In the genomic region with DNA sequence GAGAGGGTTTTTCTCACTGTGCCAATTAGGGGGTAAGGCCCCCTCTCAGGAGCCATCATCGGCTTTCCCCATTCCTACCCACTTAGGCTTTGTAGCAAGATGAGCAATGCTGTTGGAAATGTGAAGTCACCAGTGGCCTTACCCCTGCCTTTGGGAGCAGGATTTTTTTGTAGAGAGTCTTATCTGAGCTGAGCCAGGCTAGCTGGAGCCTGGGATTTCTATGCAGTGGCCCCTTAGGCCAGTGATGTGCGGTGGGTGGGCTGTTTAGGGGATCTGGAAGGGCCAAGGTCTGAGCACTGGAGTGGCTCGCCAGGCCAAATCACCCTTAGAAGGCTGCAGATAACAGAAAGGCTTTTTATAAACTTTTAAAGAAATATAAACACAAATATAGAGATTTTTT, we compare ENCODE assay signal across 13 cellular contexts. TPM values are rescaled to one million over a fixed set of nuclear protein-coding genes. Genes with fewer than 3 reads are reported as not detected.
DNase-seq lines count a peak whose midpoint lies in the region; ATAC-seq and TF ChIP-seq lines count a peak whose summit lies in the region.
"Had no signal": no experiment of that assay in that cellular context is flagged by ENCODE, and none has a peak within 500 bp of the region (broad histone marks: within the 10 kb centered on the region; RNA-seq: fewer than 3 reads in every experiment).

No MANE protein-coding gene starts in this region.

- H3K4me3 Mint-ChIP-seq in stimulated activated naive CD8-positive, alpha-beta T cell treated with anti-CD3 and anti-CD28 coated beads, Interleukin-15, Interleukin-2, amounts not matched to agents 100 ng/mL and 50 ng/mL, for 24 hours: peak overlapping the region; percentile 35
- no peak overlapping the region for H3K4me3 Mint-ChIP-seq in stimulated activated naive CD8-positive, alpha-beta T cell treated with anti-CD3 and anti-CD28 coated beads, Interleukin-15, amount 100 ng/mL, for 72 hours
- H3K4me3 Mint-ChIP-seq in activated CD4-positive, alpha-beta memory T cell treated with anti-CD3 and anti-CD28 coated beads, Interleukin-2, amount 10 ng/mL, durations not matched to agents 7 days and 5 days: no peak overlapping the region
- H3K4me3 Mint-ChIP-seq in memory B cell: peak overlapping the region; percentile 62
- H3K4me3 Mint-ChIP-seq: endodermal cell had no signal

- POLR2A ChIA-PET in activated CD4-positive, alpha-beta memory T cell treated with anti-CD3 and anti-CD28 coated beads, Interleukin-2, amount 10 ng/mL, durations not matched to agents 7 days and 5 days (lab: Charles Lee): interaction anchor here (0.9 to 8.4 kb wide), 6 partner anchors 9 to 80 kb away, joined by 3 to 105 read pairs (median 10); partner anchors contain the start of genes IL2RG and MED12

- no peaks in the 10 kb centered on the region for H3K27me3 Mint-ChIP-seq in stimulated activated naive CD8-positive, alpha-beta T cell treated with anti-CD3 and anti-CD28 coated beads, Interleukin-15, Interleukin-2, amounts not matched to agents 100 ng/mL and 50 ng/mL, for 24 hours
- no peaks in the 10 kb centered on the region for H3K27me3 Mint-ChIP-seq in stimulated activated naive CD8-positive, alpha-beta T cell treated with anti-CD3 and anti-CD28 coated beads, Interleukin-15, amount 100 ng/mL, for 72 hours
- H3K27me3 Mint-ChIP-seq in activated CD4-positive, alpha-beta memory T cell treated with anti-CD3 and anti-CD28 coated beads, Interleukin-2, amount 10 ng/mL, durations not matched to agents 7 days and 5 days: peaks cover 2% of the 10 kb centered on the region
- H3K27me3 Mint-ChIP-seq in memory B cell: no peaks in the 10 kb centered on the region

- intact Hi-C loops in colonic mucosa (cut with DNase I): no loop called here

- no peak overlapping the region for H3K4me3 ChIP-seq in colonic mucosa
- H3K4me3 ChIP-seq: tibial nerve had no signal

- H3K9me3 Mint-ChIP-seq in stimulated activated naive CD8-positive, alpha-beta T cell treated with anti-CD3 and anti-CD28 coated beads, Interleukin-15, Interleukin-2, amounts not matched to agents 100 ng/mL and 50 ng/mL, for 24 hours: no peaks in the 10 kb centered on the region
- H3K9me3 Mint-ChIP-seq in stimulated activated naive CD8-positive, alpha-beta T cell treated with anti-CD3 and anti-CD28 coated beads, Interleukin-15, amount 100 ng/mL, for 72 hours: no peaks in the 10 kb centered on the region
- no peaks in the 10 kb centered on the region for H3K9me3 Mint-ChIP-seq in activated CD4-positive, alpha-beta memory T cell treated with anti-CD3 and anti-CD28 coated beads, Interleukin-2, amount 10 ng/mL, durations not matched to agents 7 days and 5 days
- no peaks in the 10 kb centered on the region for H3K9me3 Mint-ChIP-seq in memory B cell

- no peaks in the 10 kb centered on the region for H3K9me3 ChIP-seq in colonic mucosa
- H3K9me3 ChIP-seq: tibial nerve had no signal

- H3K4me1 ChIP-seq in colonic mucosa: no peaks in the 10 kb centered on the region

- H3K27ac ChIP-seq in colonic mucosa: no peak overlapping the region

- no peak for DNase-seq in stimulated activated naive CD8-positive, alpha-beta T cell treated with anti-CD3 and anti-CD28 coated beads, Interleukin-15, amount 100 ng/mL, for 72 hours
- DNase-seq in activated CD4-positive, alpha-beta memory T cell treated with anti-CD3 and anti-CD28 coated beads, Interleukin-2, amount 10 ng/mL, durations not matched to agents 7 days and 5 days: no peak
- DNase-seq in memory B cell (ENCODE audit: low spot score in 2 of 2) (no peak), NCI-H2107 (lab: John Stamatoyannopoulos, UW) (no peak), colonic mucosa (no peak), dedifferentiated amniotic fluid mesenchymal stem cell (ENCODE audit: extremely low spot score) (no peak)
- DNase-seq: activated CD4-positive, CD25-positive, alpha-beta regulatory T cell treated with anti-CD3 and anti-CD28 coated beads, Interleukin-2, amount 50 U/mL, for 72 hours; mesenchymal stem cell had no signal

- no peaks in the 10 kb centered on the region for H3K36me3 ChIP-seq in colonic mucosa
- H3K36me3 ChIP-seq: tibial nerve had no signal

- TF ChIP-seq CTCF in colonic mucosa (IDR thresholded peaks at IDR 0.05): no peak

- no peak overlapping the region for H3K9ac ChIP-seq in colonic mucosa (ENCODE audit: low read depth in 2 of 2, low read length in 2 of 2)

- H3K27me3 ChIP-seq in colonic mucosa: no peaks in the 10 kb centered on the region
- H3K27me3 ChIP-seq: tibial nerve had no signal

- peaks cover 76% of the 10 kb centered on the region for H3K4me1 Mint-ChIP-seq in stimulated activated naive CD8-positive, alpha-beta T cell treated with anti-CD3 and anti-CD28 coated beads, Interleukin-15, Interleukin-2, amounts not matched to agents 100 ng/mL and 50 ng/mL, for 24 hours (ENCODE audit: low read depth)
- H3K4me1 Mint-ChIP-seq in stimulated activated naive CD8-positive, alpha-beta T cell treated with anti-CD3 and anti-CD28 coated beads, Interleukin-15, amount 100 ng/mL, for 72 hours: peaks cover 91% of the 10 kb centered on the region
- peaks cover 61% of the 10 kb centered on the region for H3K4me1 Mint-ChIP-seq in activated CD4-positive, alpha-beta memory T cell treated with anti-CD3 and anti-CD28 coated beads, Interleukin-2, amount 10 ng/mL, durations not matched to agents 7 days and 5 days
- H3K4me1 Mint-ChIP-seq in memory B cell: peaks cover 44% of the 10 kb centered on the region

- CTCF ChIA-PET in activated CD4-positive, alpha-beta memory T cell treated with anti-CD3 and anti-CD28 coated beads, Interleukin-2, amount 10 ng/mL, durations not matched to agents 7 days and 5 days (lab: Charles Lee): interaction anchor here (1.4 to 3.2 kb wide), 2 partner anchors 9 to 27 kb away, joined by 6 to 23 read pairs; partner anchors contain the start of gene IL2RG

- ATAC-seq in stimulated activated naive CD8-positive, alpha-beta T cell treated with anti-CD3 and anti-CD28 coated beads, Interleukin-15, amount 100 ng/mL, for 72 hours: no peak
- ATAC-seq in memory B cell (ENCODE audit: low read depth) (no peak), GM18907 (IDR thresholded peaks at IDR 0.05; ENCODE audit: unreplicated experiment) (no peak)

- H3K36me3 Mint-ChIP-seq in stimulated activated naive CD8-positive, alpha-beta T cell treated with anti-CD3 and anti-CD28 coated beads, Interleukin-15, Interleukin-2, amounts not matched to agents 100 ng/mL and 50 ng/mL, for 24 hours (ENCODE audit: low read depth): peaks cover 27% of the 10 kb centered on the region
- H3K36me3 Mint-ChIP-seq in activated CD4-positive, alpha-beta memory T cell treated with anti-CD3 and anti-CD28 coated beads, Interleukin-2, amount 10 ng/mL, durations not matched to agents 7 days and 5 days (ENCODE audit: low read depth): peaks cover 26% of the 10 kb centered on the region
- H3K36me3 Mint-ChIP-seq in memory B cell: peaks cover 6% of the 10 kb centered on the region

- H3K27ac Mint-ChIP-seq in stimulated activated naive CD8-positive, alpha-beta T cell treated with anti-CD3 and anti-CD28 coated beads, Interleukin-15, Interleukin-2, amounts not matched to agents 100 ng/mL and 50 ng/mL, for 24 hours: peak overlapping the region; percentile 45
- peak overlapping the region in 1 of 2 donors; percentile 27 for H3K27ac Mint-ChIP-seq in stimulated activated naive CD8-positive, alpha-beta T cell treated with anti-CD3 and anti-CD28 coated beads, Interleukin-15, amount 100 ng/mL, for 72 hours
- H3K27ac Mint-ChIP-seq in activated CD4-positive, alpha-beta memory T cell treated with anti-CD3 and anti-CD28 coated beads, Interleukin-2, amount 10 ng/mL, durations not matched to agents 7 days and 5 days: peak overlapping the region; percentile 78
- H3K27ac Mint-ChIP-seq in memory B cell: peak overlapping the region; percentile 92
- H3K27ac Mint-ChIP-seq: endodermal cell had no signal

RNA-seq across cellular contexts. Expression of gene CXorf65, which starts 4.2 kb away (rescaled TPM):
- 10 to 100 TPM; 26.4 to 29.9 TPM for total RNA-seq in activated CD4-positive, alpha-beta memory T cell treated with anti-CD3 and anti-CD28 coated beads, Interleukin-2, amount 10 ng/mL, durations not matched to agents 7 days and 5 days
- total RNA-seq in colonic mucosa: not detected
- total RNA-seq: endodermal cell, frontal cortex, tibial nerve had no signal

RNA-seq across cellular contexts. Expression of gene FOXO4, which starts 6.6 kb away (rescaled TPM):
- 10 to 100 TPM; 18.4 to 20.4 TPM for total RNA-seq in activated CD4-positive, alpha-beta memory T cell treated with anti-CD3 and anti-CD28 coated beads, Interleukin-2, amount 10 ng/mL, durations not matched to agents 7 days and 5 days
- total RNA-seq in colonic mucosa: 10 to 100 TPM; 23.4 to 47.4 TPM

RNA-seq across cellular contexts. Expression of gene IL2RG, which starts 9.1 kb away (rescaled TPM):
- total RNA-seq in activated CD4-positive, alpha-beta memory T cell treated with anti-CD3 and anti-CD28 coated beads, Interleukin-2, amount 10 ng/mL, durations not matched to agents 7 days and 5 days: 100 to 1,000 TPM; 633 to 637 TPM
- total RNA-seq in colonic mucosa: 10 to 100 TPM; 46.0 to 61.0 TPM
- total RNA-seq: endodermal cell, frontal cortex had no signal

RNA-seq across cellular contexts. Expression of gene MED12, which starts 16.1 kb away (rescaled TPM):
- 10 to 100 TPM; 56.5 to 61.3 TPM for total RNA-seq in activated CD4-positive, alpha-beta memory T cell treated with anti-CD3 and anti-CD28 coated beads, Interleukin-2, amount 10 ng/mL, durations not matched to agents 7 days and 5 days
- total RNA-seq in colonic mucosa: 10 to 100 TPM; 35.1 to 39.7 TPM

RNA-seq across cellular contexts. Expression of gene SNX12, which starts 34.2 kb away (rescaled TPM):
- 10 to 100 TPM; 43.2 to 43.5 TPM for total RNA-seq in activated CD4-positive, alpha-beta memory T cell treated with anti-CD3 and anti-CD28 coated beads, Interleukin-2, amount 10 ng/mL, durations not matched to agents 7 days and 5 days
- total RNA-seq in colonic mucosa: 10 to 100 TPM; 62.1 to 76.8 TPM

Comparison
In these comparisons a context has a peak if more than half of its experiments do, and no peak if none do; other contexts are left out.
1. H3K4me3 Mint-ChIP-seq: peak in stimulated activated naive CD8-positive, alpha-beta T cell treated with anti-CD3 and anti-CD28 coated beads, Interleukin-15, Interleukin-2, amounts not matched to agents 100 ng/mL and 50 ng/mL, for 24 hours (single experiment) and memory B cell (single experiment); none in stimulated activated naive CD8-positive, alpha-beta T cell treated with anti-CD3 and anti-CD28 coated beads, Interleukin-15, amount 100 ng/mL, for 72 hours (0 of 2) and activated CD4-positive, alpha-beta memory T cell treated with anti-CD3 and anti-CD28 coated beads, Interleukin-2, amount 10 ng/mL, durations not matched to agents 7 days and 5 days (single experiment).
2. RNA of gene CXorf65, which starts 4.2 kb away (total RNA-seq): 26.4 to 29.9 TPM in activated CD4-positive, alpha-beta memory T cell treated with anti-CD3 and anti-CD28 coated beads, Interleukin-2, amount 10 ng/mL, durations not matched to agents 7 days and 5 days; not detected in colonic mucosa; every median in the first group is over 10 times any median in the second.
3. RNA of gene IL2RG, which starts 9.1 kb away (total RNA-seq): 633 to 637 TPM in activated CD4-positive, alpha-beta memory T cell treated with anti-CD3 and anti-CD28 coated beads, Interleukin-2, amount 10 ng/mL, durations not matched to agents 7 days and 5 days; 46.0 to 61.0 TPM in colonic mucosa; every median in the first group is over 10 times any median in the second.